20 cellular contexts compared by ENCODE assay signal in the genomic region with DNA sequence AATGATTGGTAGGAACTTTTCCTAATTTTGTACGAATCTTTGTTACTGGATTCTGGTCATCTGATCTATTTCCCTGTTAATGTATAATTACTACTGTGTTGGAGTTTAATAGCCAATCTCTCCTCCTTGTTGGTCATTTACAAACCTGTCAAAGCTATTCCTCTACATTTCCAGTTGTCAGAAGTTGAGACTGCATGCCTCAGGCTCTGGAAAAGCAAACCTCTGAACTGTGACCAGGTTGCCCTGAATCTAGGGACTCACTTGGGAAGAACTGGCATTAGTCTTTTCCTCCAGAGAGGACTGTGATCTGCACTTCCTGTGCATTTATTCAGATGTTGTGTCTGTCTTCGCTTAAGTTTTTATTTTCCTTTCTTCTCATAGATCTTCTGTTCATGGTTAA. TPM values are rescaled to one million over a fixed set of nuclear protein-coding genes. Genes with fewer than 3 reads are reported as not detected.
"Had no signal": no experiment of that assay in that cellular context is flagged by ENCODE, and none has a peak within 500 bp of the region (broad histone marks: within the 10 kb centered on the region; RNA-seq: fewer than 3 reads in every experiment).

No MANE protein-coding gene starts in this region.

- H3K9me3 ChIP-seq: upper lobe of left lung had no signal

- DNase-seq: activated CD4-positive, alpha-beta memory T cell treated with anti-CD3 and anti-CD28 coated beads for 36 hours; activated naive CD4-positive, alpha-beta T cell treated with Interleukin-2 at 50 U/mL for 16 hours; activated naive CD8-positive, alpha-beta T cell treated with anti-CD3 and anti-CD28 coated beads, Interleukin-2, amount 10 ng/mL, durations not matched to agents 7 days and 5 days; activated T-cell treated with anti-CD3 and anti-CD28 coated beads, Interleukin-2, amount 50 U/mL, for 24 hours; foreskin fibroblast; glutamatergic neuron; hippocampal formation; mesendoderm; stimulated activated CD4-positive, alpha-beta T cell treated with anti-CD3 and anti-CD28 coated beads, Interleukin-2, amount 100 ng/mL, for 48 hours; stimulated activated naive CD8-positive, alpha-beta T cell treated with anti-CD3 and anti-CD28 coated beads, Interleukin-15, amount 100 ng/mL, for 72 hours had no signal

- H3K4me3 Mint-ChIP-seq: activated CD4-positive, alpha-beta memory T cell treated with anti-CD3 and anti-CD28 coated beads for 36 hours; activated naive CD8-positive, alpha-beta T cell treated with anti-CD3 and anti-CD28 coated beads, Interleukin-2, amount 10 ng/mL, durations not matched to agents 7 days and 5 days; activated T-cell treated with anti-CD3 and anti-CD28 coated beads, Interleukin-2, amount 50 U/mL, for 24 hours; endodermal cell; natural killer cell treated with Interleukin-12 subunit alpha and Interleukin-12 subunit beta and Interleukin-15 and Interleukin-18, amount 100 ng/mL, for 72 hours; stimulated activated naive CD8-positive, alpha-beta T cell treated with anti-CD3 and anti-CD28 coated beads, Interleukin-15, amount 100 ng/mL, for 72 hours had no signal

- H3K27ac Mint-ChIP-seq: activated CD4-positive, alpha-beta memory T cell treated with anti-CD3 and anti-CD28 coated beads for 36 hours; activated naive CD8-positive, alpha-beta T cell treated with anti-CD3 and anti-CD28 coated beads, Interleukin-2, amount 10 ng/mL, durations not matched to agents 7 days and 5 days; activated T-cell treated with anti-CD3 and anti-CD28 coated beads, Interleukin-2, amount 50 U/mL, for 24 hours; endodermal cell; natural killer cell treated with Interleukin-12 subunit alpha and Interleukin-12 subunit beta and Interleukin-15 and Interleukin-18, amount 100 ng/mL, for 72 hours had no signal

- H3K36me3 ChIP-seq: cardiac muscle cell, upper lobe of left lung had no signal

- ATAC-seq: natural killer cell treated with Interleukin-12 subunit alpha and Interleukin-12 subunit beta and Interleukin-15 and Interleukin-18, amount 100 ng/mL, for 72 hours; stimulated activated naive CD8-positive, alpha-beta T cell treated with anti-CD3 and anti-CD28 coated beads, Interleukin-15, amount 100 ng/mL, for 72 hours had no signal

- H3K27ac ChIP-seq: cardiac muscle cell, epithelial cell of prostate, SK-N-MC, upper lobe of left lung had no signal

- H3K4me3 ChIP-seq: cardiac muscle cell, SK-N-MC had no signal

- H3K36me3 Mint-ChIP-seq: activated CD4-positive, alpha-beta memory T cell treated with anti-CD3 and anti-CD28 coated beads for 36 hours; activated naive CD8-positive, alpha-beta T cell treated with anti-CD3 and anti-CD28 coated beads, Interleukin-2, amount 10 ng/mL, durations not matched to agents 7 days and 5 days; natural killer cell treated with Interleukin-12 subunit alpha and Interleukin-12 subunit beta and Interleukin-15 and Interleukin-18, amount 100 ng/mL, for 72 hours had no signal

- H3K9me3 Mint-ChIP-seq: activated CD4-positive, alpha-beta memory T cell treated with anti-CD3 and anti-CD28 coated beads for 36 hours; activated naive CD8-positive, alpha-beta T cell treated with anti-CD3 and anti-CD28 coated beads, Interleukin-2, amount 10 ng/mL, durations not matched to agents 7 days and 5 days; activated T-cell treated with anti-CD3 and anti-CD28 coated beads, Interleukin-2, amount 50 U/mL, for 24 hours; activated T-helper 2 cell treated with anti-CD3 and anti-CD28 coated beads, Interferon-gamma antibody, Interleukin-2, Interleukin-4, amounts not matched to agents 10 μg/mL and 5 μg/mL and 100 μg/mL, durations not matched to agents 14 hours and 24 hours and 36 hours; endodermal cell; natural killer cell treated with Interleukin-12 subunit alpha and Interleukin-12 subunit beta and Interleukin-15 and Interleukin-18, amount 100 ng/mL, for 72 hours; stimulated activated naive CD8-positive, alpha-beta T cell treated with anti-CD3 and anti-CD28 coated beads, Interleukin-15, amount 100 ng/mL, for 72 hours had no signal

- FAIRE-seq: islet of Langerhans, TTC549 had no signal

- H3K27me3 Mint-ChIP-seq: progenitor cell of endocrine pancreas had no signal

RNA-seq across cellular contexts. Expression of a gene that starts 16.1 kb away (rescaled TPM):
- total RNA-seq: activated CD4-positive, alpha-beta memory T cell treated with anti-CD3 and anti-CD28 coated beads for 36 hours; natural killer cell treated with Interleukin-12 subunit alpha and Interleukin-12 subunit beta and Interleukin-15 and Interleukin-18, amount 100 ng/mL, for 72 hours had no signal
